1 cellular context compared by ENCODE assay signal in genomic region chr7:66119502-66119901, GRCh38.
TF ChIP-seq lines count a peak whose summit lies in the region.

No MANE protein-coding gene starts in this region.

TF ChIP-seq in IMR-90, 13 proteins besides CTCF, POLR2A, EP300 and RAD21 (continued from another document):
- TF ChIP-seq RCOR1 (IDR thresholded peaks at IDR 0.05; ENCODE audit: insufficient replicate concordance, low read length) = no peak
- TF ChIP-seq FOS (IDR thresholded peaks at IDR 0.05; ENCODE audit: low read depth, low read length) = no peak
